In the genomic region with DNA sequence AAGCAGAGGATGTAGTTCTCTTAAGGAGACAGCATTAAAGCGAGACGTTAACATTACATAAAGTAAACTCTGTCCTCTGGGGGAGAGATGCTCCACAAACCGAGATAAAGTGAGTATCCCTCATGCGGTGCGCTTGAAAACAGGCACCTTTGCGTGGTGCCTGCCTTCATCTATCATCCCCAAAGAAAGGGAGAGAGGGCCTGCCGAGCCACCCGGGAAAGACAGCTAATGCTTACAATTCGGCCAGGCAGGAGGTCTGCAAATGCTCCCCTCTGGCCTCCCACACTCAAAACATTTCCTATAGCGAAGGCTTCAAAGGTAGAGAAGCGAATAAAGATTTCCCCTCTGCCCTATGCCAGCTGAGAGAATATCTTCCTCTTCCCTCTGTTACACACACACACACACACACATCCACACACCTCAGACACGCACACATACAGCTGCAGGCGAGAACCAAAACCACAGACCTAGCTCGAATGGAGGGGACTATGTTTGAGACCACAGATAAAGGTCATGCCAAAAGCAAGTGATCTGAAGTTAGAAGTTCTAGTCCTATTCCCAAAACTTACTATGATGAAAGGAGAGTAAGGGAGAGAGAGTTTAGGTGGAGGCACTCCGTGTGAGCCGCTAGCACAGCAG, we compare ENCODE assay signal across 17 cellular contexts.
A peak's percentile ranks its signal among the peaks of the same experiment; 100 is the strongest.
DNase-seq lines count a peak whose midpoint lies in the region; ATAC-seq and TF ChIP-seq lines count a peak whose summit lies in the region.
"Had no signal": no experiment of that assay in that cellular context is flagged by ENCODE, and none has a peak within 500 bp of the region (broad histone marks: within the 10 kb centered on the region; RNA-seq: fewer than 3 reads in every experiment).

No MANE protein-coding gene starts in this region.

- H3K27ac ChIP-seq in DND-41 (ENCODE audit: low read length) (no peak overlapping the region), ectodermal cell (ENCODE audit: insufficient read depth, low read depth, low read length, poor library complexity, severe bottlenecking) (peak overlapping the region; percentile 26), neuronal stem cell (replicated peaks; ENCODE audit: low read length) (no peak overlapping the region), mesenchymal stem cell (ENCODE audit: low read length, poor library complexity, severe bottlenecking) (no peak overlapping the region)
- H3K27ac ChIP-seq: BLaER1, GM23248 had no signal

- H4K8ac ChIP-seq in neuronal stem cell (ENCODE audit: low read depth, low read length) (no peak overlapping the region), mesenchymal stem cell (ENCODE audit: low read length) (no peak overlapping the region)

- H3K4me2 ChIP-seq in DND-41 (ENCODE audit: insufficient read depth, low read length) (no peak overlapping the region), neuronal stem cell (ENCODE audit: insufficient read depth, low read length, poor library complexity, severe bottlenecking) (no peak overlapping the region), mesenchymal stem cell (ENCODE audit: low read length, poor library complexity, severe bottlenecking) (no peak overlapping the region)
- H3K4me2 ChIP-seq: BLaER1 had no signal

- WGBS in ectodermal cell, 2 experiments = 24 to 28% methylated on average over 16 of the region's 16 CpGs
- no CpG with 5 or more reads among the region's 16 CpGs for WGBS in neuronal stem cell (ENCODE audit: extremely low coverage in 2 of 2, insufficient read length in 2 of 2, insufficient replicate concordance in 1 of 2), 2 donors
- WGBS in mesenchymal stem cell = 71% methylated on average over 13 of the region's 16 CpGs

- H3K4me3 ChIP-seq in DND-41 (ENCODE audit: low read depth in 1 of 2, low read length in 2 of 2) (no peak overlapping the region), ectodermal cell (ENCODE audit: insufficient read depth, low read depth, low read length) (peak overlapping the region; percentile 6), neuronal stem cell (ENCODE audit: low read length in 2 of 2) (no peak overlapping the region), mesenchymal stem cell (ENCODE audit: insufficient read depth in 1 of 2, low read depth in 1 of 2, low read length in 2 of 2) (no peak overlapping the region)
- no peak overlapping the region for H3K4me3 ChIP-seq in Jurkat, Clone E6-1 (ENCODE audit: low read length)
- H3K4me3 ChIP-seq: BLaER1, GM23248 had no signal

- H2BK12ac ChIP-seq in neuronal stem cell (ENCODE audit: low read length) = no peak overlapping the region
- no peak overlapping the region for H2BK12ac ChIP-seq in mesenchymal stem cell (ENCODE audit: low read length in 2 of 2)

- H3K18ac ChIP-seq in neuronal stem cell (ENCODE audit: low read length) (peak overlapping the region; percentile 59), mesenchymal stem cell (ENCODE audit: low read depth in 1 of 2, low read length in 2 of 2) (no peak overlapping the region)

- H4K91ac ChIP-seq in neuronal stem cell (ENCODE audit: low read depth, low read length, poor library complexity) (peak overlapping the region; percentile 13), mesenchymal stem cell (ENCODE audit: low read length) (no peak overlapping the region)

- H2BK15ac ChIP-seq in neuronal stem cell (ENCODE audit: low read length) (no peak overlapping the region), mesenchymal stem cell (ENCODE audit: low read depth, poor library complexity, severe bottlenecking) (no peak overlapping the region)

- no peaks in the 10 kb centered on the region for H4K20me1 ChIP-seq in DND-41 (ENCODE audit: insufficient read depth, low read length)
- H4K20me1 ChIP-seq: BLaER1 had no signal

- no peak overlapping the region for H3K14ac ChIP-seq in neuronal stem cell (ENCODE audit: low read length)
- no peak overlapping the region for H3K14ac ChIP-seq in mesenchymal stem cell (ENCODE audit: low read length in 2 of 2)

- H2AK5ac ChIP-seq in neuronal stem cell (ENCODE audit: low read depth, low read length) (no peak overlapping the region), mesenchymal stem cell (ENCODE audit: low read length, severe bottlenecking) (no peak overlapping the region)

- H3K9ac ChIP-seq in DND-41 (ENCODE audit: low read depth, low read length) = no peak overlapping the region
- no peak overlapping the region for H3K9ac ChIP-seq in neuronal stem cell (ENCODE audit: low read depth, low read length, poor library complexity)
- no peak overlapping the region for H3K9ac ChIP-seq in mesenchymal stem cell (ENCODE audit: low read length)
- H3K9ac ChIP-seq: BLaER1, GM23248 had no signal

- H3K79me1 ChIP-seq in neuronal stem cell (ENCODE audit: low read depth, low read length) (no peaks in the 10 kb centered on the region), mesenchymal stem cell (replicated peaks; ENCODE audit: low read length, poor library complexity, severe bottlenecking) (no peaks in the 10 kb centered on the region)

- no peaks in the 10 kb centered on the region for H3K9me3 ChIP-seq in DND-41 (ENCODE audit: insufficient read depth, low read length, severe bottlenecking)
- H3K9me3 ChIP-seq in ectodermal cell (ENCODE audit: control insufficient read depth, low read length) = no peaks in the 10 kb centered on the region
- H3K9me3 ChIP-seq in neuronal stem cell (replicated peaks in 1 of 2; ENCODE audit: control insufficient read depth in 2 of 2, insufficient read depth in 1 of 2, low read depth in 1 of 2, low read length in 2 of 2) = no peaks in the 10 kb centered on the region
- H3K9me3 ChIP-seq in mesenchymal stem cell (ENCODE audit: control insufficient read depth, low read length) = no peaks in the 10 kb centered on the region
- H3K9me3 ChIP-seq: BLaER1, Caco-2 had no signal

- no peak for TF ChIP-seq CTCF in DND-41 (IDR thresholded peaks at IDR 0.05; ENCODE audit: borderline replicate concordance, extremely low read depth, low read length, poor library complexity, severe bottlenecking)

- H2BK120ac ChIP-seq in neuronal stem cell (ENCODE audit: low read depth, low read length) (no peak overlapping the region), mesenchymal stem cell (ENCODE audit: low read depth, low read length) (no peak overlapping the region)

- no peak overlapping the region for H3K23ac ChIP-seq in neuronal stem cell (ENCODE audit: low read depth, low read length, poor library complexity)
- H3K23ac ChIP-seq in mesenchymal stem cell (ENCODE audit: low read length in 2 of 2) = no peak overlapping the region

- no peak overlapping the region for H2AFZ ChIP-seq in DND-41 (ENCODE audit: low read depth, low read length)
- peak overlapping the region; percentile 20 for H2AFZ ChIP-seq in neuronal stem cell (ENCODE audit: low read length)
- no peak overlapping the region for H2AFZ ChIP-seq in mesenchymal stem cell (ENCODE audit: low read depth, low read length)
- H2AFZ ChIP-seq: GM23248 had no signal

- H3K79me2 ChIP-seq in DND-41 (ENCODE audit: insufficient read depth, low read length) = no peaks in the 10 kb centered on the region

- H3K27me3 ChIP-seq in DND-41 (ENCODE audit: insufficient read depth, low read length, poor library complexity) (no peaks in the 10 kb centered on the region), ectodermal cell (ENCODE audit: control insufficient read depth, insufficient read depth, low read length, poor library complexity, severe bottlenecking) (no peaks in the 10 kb centered on the region), neuronal stem cell (ENCODE audit: control insufficient read depth in 3 of 3, insufficient read depth in 3 of 3, low read depth in 1 of 3, low read length in 3 of 3) (no peaks in the 10 kb centered on the region), mesenchymal stem cell (ENCODE audit: control insufficient read depth in 1 of 2, insufficient read depth in 1 of 2, low read length in 2 of 2) (no peaks in the 10 kb centered on the region)
- H3K27me3 ChIP-seq: BLaER1 had no signal

- H2BK5ac ChIP-seq in neuronal stem cell (ENCODE audit: low read length) = no peak overlapping the region
- no peak overlapping the region for H2BK5ac ChIP-seq in mesenchymal stem cell (ENCODE audit: low read depth, low read length, poor library complexity, severe bottlenecking)

- H3K4me1 ChIP-seq in DND-41 (ENCODE audit: insufficient read depth, low read length) (no peaks in the 10 kb centered on the region), ectodermal cell (ENCODE audit: control insufficient read depth, insufficient read depth, low read length) (peaks cover 27% of the 10 kb centered on the region), neuronal stem cell (ENCODE audit: control insufficient read depth in 2 of 2, insufficient read depth in 1 of 2, low read depth in 1 of 2, low read length in 2 of 2) (peaks cover 22 to 26% of the 10 kb centered on the region in 2 donors), mesenchymal stem cell (ENCODE audit: control insufficient read depth, insufficient read depth, low read depth, low read length) (no peaks in the 10 kb centered on the region)

- intact Hi-C loops in left ventricle myocardium superior (cut with micrococcal nuclease) = no loop called here

- peak; percentile 43 for DNase-seq in DND-41
- peak; percentile 60 for DNase-seq in Jurkat, Clone E6-1 (ENCODE audit: low read depth, low spot score)
- DNase-seq in neuronal stem cell (ENCODE audit: low spot score) = no peak
- DNase-seq in mesenchymal stem cell = no peak
- DNase-seq in NCI-H1436 (lab: John Stamatoyannopoulos, UW) = no peak
- DNase-seq in SW 1271 (lab: John Stamatoyannopoulos, UW) = no peak
- DNase-seq in left ventricle myocardium superior = no peak
- DNase-seq: 8988T; AML-193; Caco-2; CD8-positive, alpha-beta memory T cell; GF-D8; GM23248; HCEC 1CT; HFFc6 had no signal

- H3K36me3 ChIP-seq in DND-41 (ENCODE audit: insufficient read depth, low read length) (no peaks in the 10 kb centered on the region), ectodermal cell (ENCODE audit: control insufficient read depth, insufficient read depth, low read length) (no peaks in the 10 kb centered on the region), neuronal stem cell (replicated peaks in 1 of 2; ENCODE audit: control insufficient read depth in 2 of 2, insufficient read depth in 2 of 2, low read length in 2 of 2) (no peaks in the 10 kb centered on the region), mesenchymal stem cell (ENCODE audit: control insufficient read depth in 1 of 2, insufficient read depth in 2 of 2, low read depth in 1 of 2, low read length in 2 of 2) (no peaks in the 10 kb centered on the region)
- H3K36me3 ChIP-seq: BLaER1 had no signal

- H3K4ac ChIP-seq in neuronal stem cell (ENCODE audit: low read length) (no peak overlapping the region), mesenchymal stem cell (ENCODE audit: low read depth in 1 of 2, low read length in 2 of 2) (no peak overlapping the region)

- peak; percentile 68; the same call in 2 of the 3 replicates for ATAC-seq in DND-41 (ENCODE audit: insufficient read depth, low read depth)
- ATAC-seq in left ventricle myocardium superior = no peak

Comparison
In these comparisons a context has a peak if more than half of its experiments do, and no peak if none do; other contexts are left out.
1. DNase-seq: peak in DND-41 (single experiment) and Jurkat, Clone E6-1 (single experiment); none in neuronal stem cell (single experiment), mesenchymal stem cell (single experiment), NCI-H1436 (single experiment), SW 1271 (0 of 2) and left ventricle myocardium superior (single experiment).